8 cellular contexts compared by ENCODE assay signal in genomic region chr17:19992803-19993713, GRCh38. TPM values are rescaled to one million over a fixed set of nuclear protein-coding genes. Genes with fewer than 3 reads are reported as not detected.
DNase-seq lines count a peak whose midpoint lies in the region; ATAC-seq and TF ChIP-seq lines count a peak whose summit lies in the region.

No MANE protein-coding gene starts in this region.

- H3K23ac ChIP-seq in mesendoderm (ENCODE audit: low read length): no peak overlapping the region

- peaks cover 6% of the 10 kb centered on the region for H3K4me1 Mint-ChIP-seq in CD4-positive, alpha-beta T cell (ENCODE audit: low read depth)
- H3K4me1 Mint-ChIP-seq in effector memory CD8-positive, alpha-beta T cell (ENCODE audit: low read depth in 2 of 2): peaks cover 1 to 3% of the 10 kb centered on the region in 2 donors

- no peaks in the 10 kb centered on the region for H3K9me3 Mint-ChIP-seq in CD4-positive, alpha-beta T cell
- H3K9me3 Mint-ChIP-seq in effector memory CD8-positive, alpha-beta T cell: no peaks in the 10 kb centered on the region

- H3K4me2 ChIP-seq in mesendoderm (ENCODE audit: low read length): no peak overlapping the region

- POLR2A ChIA-PET in CD4-positive, alpha-beta T cell (lab: Charles Lee): interaction anchor here (0.6 to 1.3 kb wide), 4 partner anchors 15 to 1046 kb away, joined by 3 to 6 read pairs (median 4); partner anchors contain the start of gene AKAP10

- H3K27me3 Mint-ChIP-seq in CD4-positive, alpha-beta T cell: peaks cover 14% of the 10 kb centered on the region
- peaks cover 22 to 40% of the 10 kb centered on the region in 2 donors for H3K27me3 Mint-ChIP-seq in effector memory CD8-positive, alpha-beta T cell

- CTCF ChIA-PET in CD4-positive, alpha-beta T cell (lab: Charles Lee): interaction anchor here (0.6 to 1.9 kb wide), 18 partner anchors 11 to 1000 kb away, joined by 3 to 13 read pairs (median 4); partner anchors contain the start of genes AKAP10 and SPECC1

- H3K4me3 ChIP-seq in HUES64 (ENCODE audit: low read length) (peak overlapping the region; percentile 41), NT2/D1 (ENCODE audit: insufficient read length, low read depth) (peak overlapping the region; percentile 11), mesendoderm (ENCODE audit: low read length) (no peak overlapping the region)

- H3K36me3 Mint-ChIP-seq in CD4-positive, alpha-beta T cell (ENCODE audit: low read depth): no peaks in the 10 kb centered on the region
- peaks cover 3% of the 10 kb centered on the region for H3K36me3 Mint-ChIP-seq in effector memory CD8-positive, alpha-beta T cell (ENCODE audit: insufficient read depth)

- no peak overlapping the region for H3K27ac Mint-ChIP-seq in CD4-positive, alpha-beta T cell
- no peak overlapping the region for H3K27ac Mint-ChIP-seq in effector memory CD8-positive, alpha-beta T cell

- no peaks in the 10 kb centered on the region for H3K36me3 ChIP-seq in HUES64 (ENCODE audit: insufficient read depth, low read length)
- no peaks in the 10 kb centered on the region for H3K36me3 ChIP-seq in NT2/D1 (ENCODE audit: insufficient read depth, insufficient read length, low read length)
- H3K36me3 ChIP-seq in mesendoderm (ENCODE audit: control insufficient read depth, insufficient read depth, low read length): no peaks in the 10 kb centered on the region

- H3K9ac ChIP-seq in HUES64 (ENCODE audit: low read depth, low read length) (peak overlapping the region; percentile 51; the same call in 1 of the 2 replicates), NT2/D1 (ENCODE audit: insufficient read length, low read depth) (no peak overlapping the region), mesendoderm (ENCODE audit: low read length) (no peak overlapping the region)

- H3K9me3 ChIP-seq in CD4-positive, alpha-beta T cell (ENCODE audit: control insufficient read depth, low read length): no peaks in the 10 kb centered on the region
- H3K9me3 ChIP-seq in HUES64 (ENCODE audit: insufficient read depth, low read depth, low read length): no peaks in the 10 kb centered on the region
- H3K9me3 ChIP-seq in NT2/D1 (ENCODE audit: insufficient read depth, low read length): no peaks in the 10 kb centered on the region

- WGBS in HUES64: 30% methylated on average over 23 of the region's 24 CpGs
- no CpG with 5 or more reads among the region's 24 CpGs for WGBS in mesendoderm (ENCODE audit: extremely low coverage, insufficient coverage, low lambda C conversion rate)

- no peaks in the 10 kb centered on the region for H3K79me2 ChIP-seq in mesendoderm (ENCODE audit: control insufficient read depth, insufficient read depth, low read length)

- H2AK5ac ChIP-seq in mesendoderm (ENCODE audit: low read length): no peak overlapping the region

- no peaks in the 10 kb centered on the region; the same call in 1 of the 2 replicates for H3K4me1 ChIP-seq in HUES64 (ENCODE audit: insufficient read depth, low read length)
- H3K4me1 ChIP-seq in NT2/D1 (ENCODE audit: insufficient read depth, insufficient read length): peaks cover 1% of the 10 kb centered on the region
- H3K4me1 ChIP-seq in mesendoderm (ENCODE audit: control insufficient read depth, low read depth, low read length): no peaks in the 10 kb centered on the region

- DNase-seq in CD4-positive, alpha-beta T cell: peak; percentile 56 to 75 (median 63)
- peak; percentile 77 for DNase-seq in NT2/D1 (ENCODE audit: low read depth, low spot score)
- peak; percentile 36 to 64 (median 38) for DNase-seq in activated CD8-positive, alpha-beta memory T cell treated with anti-CD3 and anti-CD28 coated beads for 48 hours (ENCODE audit: low read depth in 2 of 3, low spot score in 2 of 3)
- peak; percentile 65 to 70 (median 68) for DNase-seq in effector memory CD8-positive, alpha-beta T cell
- peak; percentile 96 for DNase-seq in mesendoderm
- DNase-seq in stimulated activated CD8-positive, alpha-beta memory T cell treated with anti-CD3 and anti-CD28 coated beads, Interleukin-2, amount 100 ng/mL, for 48 hours (ENCODE audit: low read depth in 2 of 2): peak; percentile 51 to 61

- intact Hi-C loops in CD4-positive, alpha-beta T cell (cut with DNase I, micrococcal nuclease): loop anchor here (1.0 to 10.0 kb wide), 5 partner anchors 123 to 999 kb away; no protein-coding TSS in a partner anchor

- no peak overlapping the region for H2BK15ac ChIP-seq in mesendoderm (replicated peaks; ENCODE audit: low read depth)

- no peak overlapping the region for H3K4ac ChIP-seq in mesendoderm (ENCODE audit: low read depth, low read length)

- H3K27me3 ChIP-seq in CD4-positive, alpha-beta T cell (ENCODE audit: control insufficient read depth, insufficient read depth, low read length): no peaks in the 10 kb centered on the region
- no peaks in the 10 kb centered on the region for H3K27me3 ChIP-seq in HUES64 (ENCODE audit: insufficient read depth, low read length)
- H3K27me3 ChIP-seq in NT2/D1 (ENCODE audit: insufficient read depth, insufficient read length): no peaks in the 10 kb centered on the region
- H3K27me3 ChIP-seq in mesendoderm (ENCODE audit: insufficient read depth, low read length, poor library complexity): no peaks in the 10 kb centered on the region

- no peaks in the 10 kb centered on the region for H3K79me1 ChIP-seq in mesendoderm (ENCODE audit: low read length)

- no peak overlapping the region for H3K27ac ChIP-seq in CD4-positive, alpha-beta T cell (ENCODE audit: low read depth, low read length)
- no peak overlapping the region; the same call in 1 of the 2 replicates for H3K27ac ChIP-seq in HUES64 (ENCODE audit: low read depth, low read length)
- H3K27ac ChIP-seq in mesendoderm (ENCODE audit: low read depth, low read length): no peak overlapping the region

- no peak overlapping the region for H4K5ac ChIP-seq in mesendoderm (ENCODE audit: low read length)

- no peak overlapping the region for H4K8ac ChIP-seq in mesendoderm (ENCODE audit: low read depth, low read length)

- no peak overlapping the region for H3K18ac ChIP-seq in mesendoderm (ENCODE audit: low read length)

- peak; percentile 100 for ATAC-seq in CD4-positive, alpha-beta T cell (ENCODE audit: poor library complexity)
- peak; percentile 78 for ATAC-seq in GM21381 (IDR thresholded peaks at IDR 0.05; ENCODE audit: unreplicated experiment)
- peak; percentile 99 for ATAC-seq in effector memory CD8-positive, alpha-beta T cell (replicated peaks)

- no peak overlapping the region for H2BK120ac ChIP-seq in mesendoderm (ENCODE audit: low read depth, low read length)

- peak overlapping the region; percentile 30 for H3K4me3 Mint-ChIP-seq in CD4-positive, alpha-beta T cell
- H3K4me3 Mint-ChIP-seq in effector memory CD8-positive, alpha-beta T cell: peak overlapping the region; percentile 0 to 33

- H3K56ac ChIP-seq in mesendoderm (ENCODE audit: low read length): no peak overlapping the region

- peak; percentile 82 for TF ChIP-seq CTCF in CD4-positive, alpha-beta T cell (IDR thresholded peaks at IDR 0.05)

- no peak overlapping the region for H2BK5ac ChIP-seq in mesendoderm (ENCODE audit: low read length)

RNA-seq across cellular contexts. Expression of gene AKAP10, which starts 15.4 kb away (rescaled TPM):
- total RNA-seq in CD4-positive, alpha-beta T cell: 10 to 100 TPM; 29.2 to 36.0 TPM
- polyA plus RNA-seq in HUES64 (2013, experiment 1 of 2): 12.2 TPM
- polyA plus RNA-seq in HUES64 (2013, experiment 2 of 2): 14.7 TPM
- 8.7 TPM for polyA plus RNA-seq in mesendoderm (2013, experiment 1 of 2)
- 8.4 TPM for polyA plus RNA-seq in mesendoderm (2013, experiment 2 of 2)

RNA-seq across cellular contexts. Expression of gene SPECC1, which starts 16.1 kb away (rescaled TPM):
- total RNA-seq in CD4-positive, alpha-beta T cell: 1 to 10 TPM; 4.3 to 4.4 TPM
- polyA plus RNA-seq in HUES64 (2013, experiment 1 of 2): 40.4 TPM
- 45.3 TPM for polyA plus RNA-seq in HUES64 (2013, experiment 2 of 2)
- 29.0 TPM for polyA plus RNA-seq in mesendoderm (2013, experiment 1 of 2)
- polyA plus RNA-seq in mesendoderm (2013, experiment 2 of 2): 30.3 TPM

Comparison
In these comparisons a context has a peak if more than half of its experiments do, and no peak if none do; other contexts are left out.
1. DNase-seq: peak in every context shown above with its lines; median percentile 96 in mesendoderm; 77 in NT2/D1; 68 in effector memory CD8-positive, alpha-beta T cell; 63 in CD4-positive, alpha-beta T cell; 56 in stimulated activated CD8-positive, alpha-beta memory T cell treated with anti-CD3 and anti-CD28 coated beads, Interleukin-2, amount 100 ng/mL, for 48 hours; 38 in activated CD8-positive, alpha-beta memory T cell treated with anti-CD3 and anti-CD28 coated beads for 48 hours.